Comparison of ENCODE assay signal across 1 cellular context in the genomic region with DNA sequence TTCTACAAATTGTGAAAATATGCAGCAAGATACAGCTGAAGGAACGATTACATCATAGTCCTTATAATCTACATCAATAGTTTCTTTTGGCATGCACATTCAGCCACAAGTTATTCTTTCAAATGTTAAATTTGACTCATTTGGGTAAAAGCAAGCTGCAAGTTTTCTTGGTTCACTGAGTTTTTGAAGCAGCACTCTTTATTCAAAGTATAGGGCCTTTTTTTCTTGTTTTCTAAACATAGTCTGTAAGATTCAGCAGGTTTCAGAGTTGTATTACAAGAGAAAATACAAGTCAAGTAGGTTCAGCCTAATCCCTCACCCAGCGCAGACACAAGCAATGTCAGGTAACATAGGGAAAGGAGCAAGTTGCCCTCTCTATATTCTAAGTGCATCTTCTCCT.
TF ChIP-seq lines count a peak whose summit lies in the region.

No MANE protein-coding gene starts in this region.

TF ChIP-seq in GM23338, 12 proteins besides CTCF, POLR2A, EP300 and RAD21 (continued from another document):
- peak; percentile 29; the same call in 1 of the 2 replicates for TF ChIP-seq NANOG (IDR thresholded peaks at IDR 0.05; ENCODE audit: borderline replicate concordance)
- no peak for TF ChIP-seq POLR2AphosphoS5 (IDR thresholded peaks at IDR 0.05; ENCODE audit: low read depth)
TF ChIP-seq in GM23338: peak in this region for 1.
